Comparison of ENCODE assay signal across 20 cellular contexts in genomic region chr11:94673353-94673752, GRCh38.
DNase-seq lines count a peak whose midpoint lies in the region; ATAC-seq, FAIRE-seq and TF ChIP-seq lines count a peak whose summit lies in the region.
"Had no signal": no experiment of that assay in that cellular context is flagged by ENCODE, and none has a peak within 500 bp of the region (broad histone marks: within the 10 kb centered on the region; RNA-seq: fewer than 3 reads in every experiment).

No MANE protein-coding gene starts in this region.

- TF ChIP-seq POLR2A in gastrocnemius medialis (IDR thresholded peaks at IDR 0.05), result no peak

- H3K27me3 ChIP-seq in MG63 (no peaks in the 10 kb centered on the region), RWPE2 (ENCODE audit: insufficient read depth, poor library complexity, severe bottlenecking) (no peaks in the 10 kb centered on the region), keratinocyte (ENCODE audit: control insufficient read depth, extremely low read depth, insufficient read depth, low read length) (no peaks in the 10 kb centered on the region), gastrocnemius medialis (no peaks in the 10 kb centered on the region)

- DNase-seq in MG63, result peak; percentile 15
- DNase-seq in RWPE2 (ENCODE audit: low spot score), result no peak
- no peak for DNase-seq in keratinocyte (ENCODE audit: low read depth, low spot score)
- peak in 1 of 2 donors; percentile 62 for DNase-seq in gastrocnemius medialis
- DNase-seq in NCI-H2171 treated with DMSO at 0.1 percent for 48 hours (lab: John Stamatoyannopoulos, UW), result no peak
- DNase-seq in omental fat pad (ENCODE audit: low spot score), result no peak
- DNase-seq: C1 segment of cervical spinal cord; Calu3; CD4-positive, alpha-beta T cell; DMS 273 treated with DMSO at 0.1 percent for 48 hours; EL; HCEC 1CT; HFFc6 had no signal

- intact Hi-C loops in gastrocnemius medialis (cut with DNase I; ENCODE audit: low total_unique reads), result loop anchor here (1.0 to 2.0 kb wide), 2 partner anchors 32 to 89 kb away; no protein-coding TSS in a partner anchor

- H3K4me3 ChIP-seq in MG63, result no peak overlapping the region
- H3K4me3 ChIP-seq in RWPE2 (ENCODE audit: severe bottlenecking), result no peak overlapping the region
- H3K4me3 ChIP-seq in keratinocyte (ENCODE audit: control insufficient read depth in 2 of 3, extremely low read depth in 1 of 3, insufficient read depth in 2 of 3, low read depth in 1 of 3, low read length in 3 of 3), result no peak overlapping the region
- H3K4me3 ChIP-seq in gastrocnemius medialis, result no peak overlapping the region

- in situ Hi-C loops in gastrocnemius medialis (cut with MboI; ENCODE audit: low sequenced_read_pairs in 4 of 4), result no loop called here

- H3K9me1 ChIP-seq in keratinocyte (ENCODE audit: control insufficient read depth, extremely low read depth, insufficient read depth, low read length), result peaks cover 3% of the 10 kb centered on the region

- FAIRE-seq in keratinocyte (lab: Jason Lieb, UNC), result no peak
- FAIRE-seq: A204.1, G401.6, GM12891, GM19239, HepG2, HTR-8/SVneo had no signal

- no peak overlapping the region for H2AFZ ChIP-seq in keratinocyte (ENCODE audit: control insufficient read depth, low read length)

- H3K9me3 ChIP-seq in MG63, result no peaks in the 10 kb centered on the region
- no peaks in the 10 kb centered on the region for H3K9me3 ChIP-seq in RWPE2 (ENCODE audit: severe bottlenecking)
- no peaks in the 10 kb centered on the region for H3K9me3 ChIP-seq in keratinocyte (ENCODE audit: control insufficient read depth, low read depth, low read length)
- H3K9me3 ChIP-seq in gastrocnemius medialis, result no peaks in the 10 kb centered on the region

- no peaks in the 10 kb centered on the region for H4K20me1 ChIP-seq in keratinocyte (ENCODE audit: control insufficient read depth, extremely low read depth, insufficient read depth, low read length)

- no peaks in the 10 kb centered on the region for H3K79me2 ChIP-seq in keratinocyte (ENCODE audit: control insufficient read depth, insufficient read depth, low read length)

- H3K27ac ChIP-seq in RWPE2 (ENCODE audit: poor library complexity, severe bottlenecking) (peak overlapping the region; percentile 56), keratinocyte (ENCODE audit: control insufficient read depth, insufficient read depth, low read length) (peak overlapping the region; percentile 42), gastrocnemius medialis (peak overlapping the region; percentile 85 to 92 (median 86))

- H3K4me2 ChIP-seq in keratinocyte (ENCODE audit: control insufficient read depth, extremely low read depth, insufficient read depth, low read depth, low read length), result no peak overlapping the region

- no peak for TF ChIP-seq CTCF in RWPE2 (IDR thresholded peaks at IDR 0.05; ENCODE audit: poor library complexity, severe bottlenecking)
- no peak for TF ChIP-seq CTCF in keratinocyte (optimal IDR thresholded peaks at IDR 0.05 in 1 of 3, IDR thresholded peaks at IDR 0.05 in 1 of 3, conservative IDR thresholded peaks at IDR 0.05 in 1 of 3; ENCODE audit: extremely low read depth in 1 of 3, insufficient read depth in 2 of 3, low read length in 3 of 3)
- TF ChIP-seq CTCF in gastrocnemius medialis (IDR thresholded peaks at IDR 0.05 in 4 of 5, conservative IDR thresholded peaks at IDR 0.05 in 1 of 5), result no peak
- no peak for TF ChIP-seq CTCF in omental fat pad (IDR thresholded peaks at IDR 0.05)

- ATAC-seq in RWPE2 (ENCODE audit: low read depth), result no peak
- ATAC-seq in gastrocnemius medialis, result peak; percentile 71
- ATAC-seq in HG02588 (IDR thresholded peaks at IDR 0.05; ENCODE audit: unreplicated experiment), result no peak
- ATAC-seq in omental fat pad (ENCODE audit: low FRiP score), result no peak
- ATAC-seq: HepG2 had no signal

- no peak overlapping the region for H3K9ac ChIP-seq in keratinocyte (ENCODE audit: control insufficient read depth, extremely low read depth, insufficient read depth, low read length)

- peaks cover 38% of the 10 kb centered on the region for H3K4me1 ChIP-seq in RWPE2 (ENCODE audit: insufficient read depth, poor library complexity, severe bottlenecking)
- peaks cover 53% of the 10 kb centered on the region for H3K4me1 ChIP-seq in keratinocyte (ENCODE audit: control insufficient read depth, extremely low read depth, insufficient read depth, low read length)
- H3K4me1 ChIP-seq in gastrocnemius medialis, result peaks cover 55 to 57% of the 10 kb centered on the region in 2 donors

- dilution Hi-C loops in keratinocyte (cut with MboI; ENCODE audit: extremely low pct_ligation_motif_present, low sequenced_read_pairs), result no loop called here

- H3K36me3 ChIP-seq in MG63, result no peaks in the 10 kb centered on the region
- no peaks in the 10 kb centered on the region for H3K36me3 ChIP-seq in RWPE2 (ENCODE audit: low read depth)
- no peaks in the 10 kb centered on the region for H3K36me3 ChIP-seq in keratinocyte (ENCODE audit: control insufficient read depth in 2 of 2, extremely low read depth in 1 of 2, insufficient read depth in 2 of 2, low read length in 2 of 2)
- H3K36me3 ChIP-seq in gastrocnemius medialis, result no peaks in the 10 kb centered on the region

Comparison
In these comparisons a context has a peak if more than half of its experiments do, and no peak if none do; other contexts are left out.
1. ATAC-seq: peak in gastrocnemius medialis (2 of 2); none in RWPE2 (single experiment), HG02588 (single experiment) and omental fat pad (single experiment).
2. Peak in every context shown above with its lines, with median percentiles within 50 percentile points of each other: H3K27ac ChIP-seq.